In the genomic region with DNA sequence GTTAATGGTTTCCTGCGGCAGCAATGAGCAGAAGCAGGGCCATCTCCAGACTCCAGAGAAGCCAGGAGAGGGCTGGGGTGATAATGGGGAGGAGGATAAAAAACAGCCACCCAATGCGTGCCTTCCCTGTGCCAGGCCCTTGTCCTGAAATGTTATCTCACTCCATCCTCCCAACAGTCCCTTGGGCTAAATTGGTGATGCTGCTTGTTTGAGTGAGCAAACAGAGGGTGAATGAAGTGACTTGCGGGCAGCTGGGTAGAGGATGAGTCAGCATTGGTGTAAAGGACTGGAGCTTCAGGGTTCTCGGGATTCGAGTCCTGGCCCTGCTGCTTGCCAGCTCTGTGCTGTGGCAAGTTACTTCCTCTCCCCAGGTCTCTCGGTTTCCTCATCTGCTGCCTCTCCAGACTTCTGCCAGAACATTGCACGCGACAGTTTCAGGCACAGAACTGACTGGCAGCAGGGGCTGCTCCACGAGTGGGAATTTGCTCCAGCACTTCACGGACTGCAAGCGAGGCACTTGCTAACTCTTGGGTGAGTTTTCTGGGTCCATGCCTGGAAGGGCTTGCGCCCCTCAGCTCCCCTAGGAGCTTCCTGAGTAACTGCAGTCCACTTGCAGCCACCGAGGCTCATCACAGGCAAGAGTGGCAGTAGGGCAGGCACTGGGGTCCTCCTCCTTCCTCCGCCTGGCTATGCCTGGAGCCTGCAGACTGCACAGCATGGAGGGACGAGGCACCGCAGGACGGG, we compare ENCODE assay signal across 7 cellular contexts. TPM values are rescaled to one million over a fixed set of nuclear protein-coding genes. Genes with fewer than 3 reads are reported as not detected.
DNase-seq lines count a peak whose midpoint lies in the region; ATAC-seq and TF ChIP-seq lines count a peak whose summit lies in the region.

A gene with protein sequence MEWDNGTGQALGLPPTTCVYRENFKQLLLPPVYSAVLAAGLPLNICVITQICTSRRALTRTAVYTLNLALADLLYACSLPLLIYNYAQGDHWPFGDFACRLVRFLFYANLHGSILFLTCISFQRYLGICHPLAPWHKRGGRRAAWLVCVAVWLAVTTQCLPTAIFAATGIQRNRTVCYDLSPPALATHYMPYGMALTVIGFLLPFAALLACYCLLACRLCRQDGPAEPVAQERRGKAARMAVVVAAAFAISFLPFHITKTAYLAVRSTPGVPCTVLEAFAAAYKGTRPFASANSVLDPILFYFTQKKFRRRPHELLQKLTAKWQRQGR (plus strand): TSS at position 403 of the 744 bp plus-strand sequence. CDS start 24,181 bp downstream, outside the sequence.

- RAD21 ChIA-PET in HCT116 (lab: Charles Lee; ENCODE audit: low non-redundant PET in 1 of 2, low total read pairs in 2 of 2, uncharacterized antibody in 2 of 2, unreplicated experiment in 2 of 2), result no interaction called here

- no peak within 1 kb of the TSS for H2BK12ac ChIP-seq in neuronal stem cell (ENCODE audit: low read length)

- WGBS in neuronal stem cell (ENCODE audit: extremely low coverage in 2 of 2, insufficient read length in 2 of 2, insufficient replicate concordance in 1 of 2), 2 donors, result no CpG with 5 or more reads among the region's 17 CpGs

- CTCF ChIA-PET in HCT116 (lab: Charles Lee), result no interaction called here

- no peaks in the 10 kb centered on the region for H3K79me1 ChIP-seq in neuronal stem cell (ENCODE audit: low read depth, low read length)

- TF ChIP-seq RAD21 in HCT116 (IDR thresholded peaks at IDR 0.05; ENCODE audit: low read depth), result no peak

- no peaks in the 10 kb centered on the region for H3K79me2 ChIP-seq in HCT116 (ENCODE audit: insufficient read depth, low read length)

- no peak for TF ChIP-seq CTCF in HCT116 (IDR thresholded peaks at IDR 0.05 in 2 of 3, conservative IDR thresholded peaks at IDR 0.05 in 1 of 3; ENCODE audit: borderline replicate concordance in 1 of 3, insufficient read depth in 1 of 3, low read depth in 2 of 3, low read length in 2 of 3)

- H3K27me3 ChIP-seq in HCT116 (ENCODE audit: insufficient read depth, low read length) (no peaks in the 10 kb centered on the region), NT2/D1 (ENCODE audit: insufficient read depth, insufficient read length) (no peaks in the 10 kb centered on the region), neuronal stem cell (ENCODE audit: control insufficient read depth in 3 of 3, insufficient read depth in 3 of 3, low read depth in 1 of 3, low read length in 3 of 3) (peaks cover 0 to 36% (median 0%) of the 10 kb centered on the region in 3 experiments)

- TF ChIP-seq POLR2A in HCT116 (IDR thresholded peaks at IDR 0.05; ENCODE audit: borderline replicate concordance, extremely low read depth, insufficient read depth, insufficient read length), result no peak

- no peak within 1 kb of the TSS for H3K27ac ChIP-seq in HCT116 (ENCODE audit: low read depth, low read length)
- H3K27ac ChIP-seq in epithelial cell of prostate, result no peak within 1 kb of the TSS
- no peak within 1 kb of the TSS for H3K27ac ChIP-seq in neuronal stem cell (replicated peaks; ENCODE audit: low read length)

- H3K4ac ChIP-seq in neuronal stem cell (ENCODE audit: low read length), result no peak within 1 kb of the TSS

- peak within 1 kb of the TSS; percentile 61 for H2BK15ac ChIP-seq in neuronal stem cell (ENCODE audit: low read length)

- no peak within 1 kb of the TSS for H3K4me3 ChIP-seq in HCT116 (replicated peaks in 1 of 2; ENCODE audit: low read depth in 1 of 2, low read length in 2 of 2)
- H3K4me3 ChIP-seq in NT2/D1 (ENCODE audit: insufficient read length, low read depth), result no peak within 1 kb of the TSS
- H3K4me3 ChIP-seq in neuronal stem cell (ENCODE audit: low read length in 2 of 2), result no peak within 1 kb of the TSS

- DNase-seq in HCT116 (ENCODE audit: low read depth, low spot score) (no peak), NT2/D1 (ENCODE audit: low read depth, low spot score) (no peak), epithelial cell of prostate (ENCODE audit: low read depth, low spot score) (peak; percentile 73), neuronal stem cell (ENCODE audit: low spot score) (no peak), kidney glomerular epithelial cell (lab: John Stamatoyannopoulos, UW) (no peak)

- no peak within 1 kb of the TSS for H2BK120ac ChIP-seq in neuronal stem cell (ENCODE audit: low read depth, low read length)

- no peaks in the 10 kb centered on the region for H3K9me2 ChIP-seq in HCT116 (ENCODE audit: insufficient read depth)

- H3K14ac ChIP-seq in neuronal stem cell (ENCODE audit: low read length), result no peak within 1 kb of the TSS

- intact Hi-C loops in HCT116 (cut with micrococcal nuclease), result no loop called here

- H3K9me3 ChIP-seq in HCT116 (ENCODE audit: control insufficient read depth in 1 of 2, insufficient read depth in 1 of 2, low read depth in 1 of 2, low read length in 2 of 2), result no peaks in the 10 kb centered on the region
- H3K9me3 ChIP-seq in NT2/D1 (ENCODE audit: insufficient read depth, low read length), result no peaks in the 10 kb centered on the region
- no peaks in the 10 kb centered on the region for H3K9me3 ChIP-seq in neuronal stem cell (replicated peaks in 1 of 2; ENCODE audit: control insufficient read depth in 2 of 2, insufficient read depth in 1 of 2, low read depth in 1 of 2, low read length in 2 of 2)

- no peaks in the 10 kb centered on the region for H4K20me1 ChIP-seq in HCT116 (ENCODE audit: insufficient read depth)

- H3K18ac ChIP-seq in neuronal stem cell (ENCODE audit: low read length), result peak within 1 kb of the TSS; percentile 87

- H3K9ac ChIP-seq in HCT116 (ENCODE audit: low read length), result no peak within 1 kb of the TSS; the same call in 1 of the 2 replicates
- H3K9ac ChIP-seq in NT2/D1 (ENCODE audit: insufficient read length, low read depth), result peak within 1 kb of the TSS; percentile 10
- H3K9ac ChIP-seq in neuronal stem cell (ENCODE audit: low read depth, low read length, poor library complexity), result no peak within 1 kb of the TSS

- no peak within 1 kb of the TSS for H2AFZ ChIP-seq in HCT116 (ENCODE audit: low read depth, low read length, poor library complexity, severe bottlenecking)
- peak within 1 kb of the TSS; percentile 42 for H2AFZ ChIP-seq in neuronal stem cell (ENCODE audit: low read length)

- peak within 1 kb of the TSS; percentile 7; the same call in 1 of the 2 replicates for H3K4me2 ChIP-seq in HCT116 (ENCODE audit: low read length)
- no peak within 1 kb of the TSS for H3K4me2 ChIP-seq in neuronal stem cell (ENCODE audit: insufficient read depth, low read length, poor library complexity, severe bottlenecking)

- ATAC-seq in HCT116 (peak; percentile 50; the same call in 1 of the 2 replicates), GM21381 (IDR thresholded peaks at IDR 0.05; ENCODE audit: unreplicated experiment) (no peak), HG03025 (IDR thresholded peaks at IDR 0.05; ENCODE audit: low FRiP score, unreplicated experiment) (no peak)

- H3K4me1 ChIP-seq in HCT116 (ENCODE audit: control insufficient read depth in 1 of 2, insufficient read depth in 2 of 2, low read length in 2 of 2) (peaks cover 2 to 9% of the 10 kb centered on the region in 2 experiments; a peak in 3 of 4 replicates), NT2/D1 (ENCODE audit: insufficient read depth, insufficient read length) (peaks cover 30% of the 10 kb centered on the region), neuronal stem cell (ENCODE audit: control insufficient read depth in 2 of 2, insufficient read depth in 1 of 2, low read depth in 1 of 2, low read length in 2 of 2) (peaks cover 6 to 7% of the 10 kb centered on the region in 2 donors)

- H2AK5ac ChIP-seq in neuronal stem cell (ENCODE audit: low read depth, low read length), result peak within 1 kb of the TSS; percentile 43

- no peak within 1 kb of the TSS for H2BK5ac ChIP-seq in neuronal stem cell (ENCODE audit: low read length)

- no TSS peak for BruUV-seq in HCT116 (replicated peaks; lab: Mats Ljungman, UMichigan)

- H4K8ac ChIP-seq in neuronal stem cell (ENCODE audit: low read depth, low read length), result no peak within 1 kb of the TSS

- peak within 1 kb of the TSS; percentile 22 for H3K23ac ChIP-seq in neuronal stem cell (ENCODE audit: low read depth, low read length, poor library complexity)

- H4K91ac ChIP-seq in neuronal stem cell (ENCODE audit: low read depth, low read length, poor library complexity), result no peak within 1 kb of the TSS

- H3K36me3 ChIP-seq in HCT116 (ENCODE audit: control insufficient read depth in 1 of 2, insufficient read depth in 2 of 2, low read length in 2 of 2) (no peaks in the 10 kb centered on the region), NT2/D1 (ENCODE audit: insufficient read depth, insufficient read length, low read length) (no peaks in the 10 kb centered on the region), neuronal stem cell (replicated peaks in 1 of 2; ENCODE audit: control insufficient read depth in 2 of 2, insufficient read depth in 2 of 2, low read length in 2 of 2) (no peaks in the 10 kb centered on the region)

- POLR2A ChIA-PET in HCT116 (lab: Charles Lee), result no interaction called here

TF ChIP-seq in HCT116, 20 proteins besides CTCF, POLR2A, EP300 and RAD21:
- TF ChIP-seq ZNF274 (IDR thresholded peaks at IDR 0.05; ENCODE audit: low read depth, low read length), result no peak
- TF ChIP-seq CEBPB (IDR thresholded peaks at IDR 0.05; ENCODE audit: low read depth), result no peak
- TF ChIP-seq YY1 (IDR thresholded peaks at IDR 0.05; ENCODE audit: extremely low read depth, insufficient replicate concordance, low read depth, low read length), result no peak

RNA-seq across cellular contexts. Expression of the gene that starts here (rescaled TPM):
- total RNA-seq in HCT116 (2021; ENCODE audit: unreplicated experiment), result 0.15 TPM
- 0.20 and 0.51 TPM in 2 replicates for polyA plus RNA-seq in HCT116 (2012)
- polyA plus RNA-seq in neuronal stem cell (2013, experiment 1 of 2), result 0.14 TPM
- polyA plus RNA-seq in neuronal stem cell (2013, experiment 2 of 2), result 0.17 TPM

Comparison
In these comparisons a context has a peak if more than half of its experiments do, and no peak if none do; other contexts are left out.
1. Peak in ATAC-seq and H3K4me2 ChIP-seq in HCT116; RNA of the gene not detected or under 1 TPM.